ENCODE assay signal across 1 cellular context in the genomic region with DNA sequence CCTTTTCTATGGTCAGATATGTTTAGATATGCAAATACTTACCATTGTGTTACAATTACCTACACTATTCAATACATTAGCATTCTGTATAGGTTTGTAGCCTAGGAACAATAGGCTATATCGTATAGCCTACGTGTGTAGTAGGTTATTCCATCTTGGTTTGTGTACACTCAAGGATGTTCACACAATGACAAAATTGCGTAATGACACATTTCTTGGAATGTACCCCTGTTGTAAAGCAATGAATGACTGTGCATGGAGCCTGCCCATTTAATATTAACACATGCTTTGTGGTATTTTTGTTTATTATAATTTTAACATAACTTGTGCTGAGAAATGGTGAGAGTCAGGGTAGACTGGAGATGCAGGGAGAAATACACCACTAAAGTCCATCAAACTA.
TF ChIP-seq lines count a peak whose summit lies in the region.

No MANE protein-coding gene starts in this region.

TF ChIP-seq in SK-N-SH treated with all-trans-retinoic acid at 6 μM for 48 hours, 23 proteins besides CTCF, POLR2A, EP300 and RAD21 (continued from another document):
- TF ChIP-seq, protein P1, sequence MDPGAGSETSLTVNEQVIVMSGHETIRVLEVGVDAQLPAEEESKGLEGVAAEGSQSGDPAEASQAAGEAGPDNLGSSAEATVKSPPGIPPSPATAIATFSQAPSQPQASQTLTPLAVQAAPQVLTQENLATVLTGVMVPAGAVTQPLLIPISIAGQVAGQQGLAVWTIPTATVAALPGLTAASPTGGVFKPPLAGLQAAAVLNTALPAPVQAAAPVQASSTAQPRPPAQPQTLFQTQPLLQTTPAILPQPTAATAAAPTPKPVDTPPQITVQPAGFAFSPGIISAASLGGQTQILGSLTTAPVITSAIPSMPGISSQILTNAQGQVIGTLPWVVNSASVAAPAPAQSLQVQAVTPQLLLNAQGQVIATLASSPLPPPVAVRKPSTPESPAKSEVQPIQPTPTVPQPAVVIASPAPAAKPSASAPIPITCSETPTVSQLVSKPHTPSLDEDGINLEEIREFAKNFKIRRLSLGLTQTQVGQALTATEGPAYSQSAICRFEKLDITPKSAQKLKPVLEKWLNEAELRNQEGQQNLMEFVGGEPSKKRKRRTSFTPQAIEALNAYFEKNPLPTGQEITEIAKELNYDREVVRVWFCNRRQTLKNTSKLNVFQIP (CRISPR knock-in tag; IDR thresholded peaks at IDR 0.05; ENCODE audit: borderline replicate concordance, low read depth): no peak
- TF ChIP-seq, protein P2, sequence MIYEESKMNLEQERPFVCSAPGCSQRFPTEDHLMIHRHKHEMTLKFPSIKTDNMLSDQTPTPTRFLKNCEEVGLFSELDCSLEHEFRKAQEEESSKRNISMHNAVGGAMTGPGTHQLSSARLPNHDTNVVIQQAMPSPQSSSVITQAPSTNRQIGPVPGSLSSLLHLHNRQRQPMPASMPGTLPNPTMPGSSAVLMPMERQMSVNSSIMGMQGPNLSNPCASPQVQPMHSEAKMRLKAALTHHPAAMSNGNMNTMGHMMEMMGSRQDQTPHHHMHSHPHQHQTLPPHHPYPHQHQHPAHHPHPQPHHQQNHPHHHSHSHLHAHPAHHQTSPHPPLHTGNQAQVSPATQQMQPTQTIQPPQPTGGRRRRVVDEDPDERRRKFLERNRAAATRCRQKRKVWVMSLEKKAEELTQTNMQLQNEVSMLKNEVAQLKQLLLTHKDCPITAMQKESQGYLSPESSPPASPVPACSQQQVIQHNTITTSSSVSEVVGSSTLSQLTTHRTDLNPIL (CRISPR knock-in tag; IDR thresholded peaks at IDR 0.05; ENCODE audit: low read depth): no peak
- no peak for TF ChIP-seq PPARA (CRISPR knock-in tag; IDR thresholded peaks at IDR 0.05; ENCODE audit: borderline replicate concordance)
- no peak for TF ChIP-seq ARNTL (CRISPR knock-in tag; IDR thresholded peaks at IDR 0.05; ENCODE audit: borderline replicate concordance, low read depth)
